Comparison of ENCODE assay signal across 9 cellular contexts in genomic region chr1:235076504-235077162, GRCh38. TPM values are rescaled to one million over a fixed set of nuclear protein-coding genes. Genes with fewer than 3 reads are reported as not detected.
DNase-seq lines count a peak whose midpoint lies in the region; TF ChIP-seq lines count a peak whose summit lies in the region.
"Had no signal": no experiment of that assay in that cellular context is flagged by ENCODE, and none has a peak within 500 bp of the region (broad histone marks: within the 10 kb centered on the region; RNA-seq: fewer than 3 reads in every experiment).

No MANE protein-coding gene starts in this region.

- H3K4me1 ChIP-seq in BLaER1 treated with 17β-estradiol and CSF1 and Interleukin-3, amounts not matched to agents 10 nM and 100 nM: peaks cover 84 to 95% (median 90%) of the 10 kb centered on the region in 10 experiments
- H3K4me1 ChIP-seq in MM.1S (ENCODE audit: low read length) (peaks cover 70% of the 10 kb centered on the region), parathyroid adenoma (peaks cover 12% of the 10 kb centered on the region)

- no peak overlapping the region for H3K4me3 ChIP-seq in BLaER1 treated with 17β-estradiol and CSF1 and Interleukin-3, amounts not matched to agents 10 nM and 100 nM
- H3K4me3 ChIP-seq in MM.1S (ENCODE audit: low read length): no peak overlapping the region
- no peak overlapping the region for H3K4me3 ChIP-seq in dorsolateral prefrontal cortex
- no peak overlapping the region for H3K4me3 ChIP-seq in parathyroid adenoma (ENCODE audit: low read depth, low read length)

- TF ChIP-seq CTCF in MM.1S (IDR thresholded peaks at IDR 0.05; ENCODE audit: low read length) (no peak), dorsolateral prefrontal cortex (IDR thresholded peaks at IDR 0.05 in 54 of 56, conservative IDR thresholded peaks at IDR 0.05 in 2 of 56; ENCODE audit: low read depth in 1 of 56, partially characterized antibody in 56 of 56) (no peak), parathyroid adenoma (IDR thresholded peaks at IDR 0.05) (no peak)

- no peaks in the 10 kb centered on the region for H3K9me3 ChIP-seq in BLaER1 treated with 17β-estradiol and CSF1 and Interleukin-3, amounts not matched to agents 10 nM and 100 nM (replicated peaks in 1 of 11)
- H3K9me3 ChIP-seq in MM.1S (replicated peaks; ENCODE audit: insufficient read depth, low read length) (no peaks in the 10 kb centered on the region), parathyroid adenoma (ENCODE audit: control insufficient read depth, low read length) (no peaks in the 10 kb centered on the region)

- H4K20me1 ChIP-seq in BLaER1 treated with 17β-estradiol and CSF1 and Interleukin-3, amounts not matched to agents 10 nM and 100 nM: no peaks in the 10 kb centered on the region
- H4K20me1 ChIP-seq in MM.1S (ENCODE audit: insufficient read depth, low read length): no peaks in the 10 kb centered on the region

- H3F3A ChIP-seq in MM.1S (ENCODE audit: insufficient read depth, low read length): peaks cover 64% of the 10 kb centered on the region

- intact Hi-C loops in dorsolateral prefrontal cortex (cut with DNase I): loop anchor here in 1 of 2 donors (5.0 kb wide), 1 partner anchor 69 kb away; no protein-coding TSS in a partner anchor

- H3K9ac ChIP-seq in BLaER1 treated with 17β-estradiol and CSF1 and Interleukin-3, amounts not matched to agents 10 nM and 100 nM: peak overlapping the region in 1 of 11 experiments; percentile 34; a peak in 1 of 22 replicates
- H3K9ac ChIP-seq in MM.1S (ENCODE audit: low read length): no peak overlapping the region
- no peak overlapping the region for H3K9ac ChIP-seq in parathyroid adenoma

- H3K27me3 ChIP-seq in BLaER1 treated with 17β-estradiol and CSF1 and Interleukin-3, amounts not matched to agents 10 nM and 100 nM: no peaks in the 10 kb centered on the region
- H3K27me3 ChIP-seq in MM.1S (replicated peaks; ENCODE audit: insufficient read depth, low read length): no peaks in the 10 kb centered on the region
- no peaks in the 10 kb centered on the region for H3K27me3 ChIP-seq in dorsolateral prefrontal cortex
- no peaks in the 10 kb centered on the region for H3K27me3 ChIP-seq in parathyroid adenoma (ENCODE audit: control insufficient read depth, insufficient read depth, low read length)

- DNase-seq in MM.1S (no peak), dorsolateral prefrontal cortex (no peak), NCI-H82 (lab: John Stamatoyannopoulos, UW) (no peak), ecto neural progenitor cell (ENCODE audit: low spot score) (no peak), occipital lobe (lab: John Stamatoyannopoulos, UW) (no peak), SHP77 treated with DMSO at 0.1 percent for 48 hours (lab: John Stamatoyannopoulos, UW) (no peak)
- DNase-seq: activated T-cell treated with anti-CD3 and anti-CD28 coated beads for 4 hours had no signal

- H3K9me2 ChIP-seq in MM.1S (replicated peaks; ENCODE audit: insufficient read depth, low read length): no peaks in the 10 kb centered on the region

- H3K27ac ChIP-seq in BLaER1 treated with 17β-estradiol and CSF1 and Interleukin-3, amounts not matched to agents 10 nM and 100 nM: peak overlapping the region; percentile 36 to 85 (median 66); a peak in 21 of 22 replicates
- peak overlapping the region; percentile 33; the same call in 1 of the 2 replicates for H3K27ac ChIP-seq in MM.1S (ENCODE audit: low read length)
- peak overlapping the region in 32 of 59 donors; percentile 8 to 95 (median 56) for H3K27ac ChIP-seq in dorsolateral prefrontal cortex
- peak overlapping the region; percentile 36 for H3K27ac ChIP-seq in parathyroid adenoma

- H3K4me2 ChIP-seq in BLaER1 treated with 17β-estradiol and CSF1 and Interleukin-3, amounts not matched to agents 10 nM and 100 nM: peak overlapping the region; percentile 29 to 93 (median 74); a peak in 18 of 22 replicates
- H3K4me2 ChIP-seq in MM.1S (ENCODE audit: low read depth, low read length): no peak overlapping the region
- no peak overlapping the region for H3K4me2 ChIP-seq in parathyroid adenoma (ENCODE audit: low read length)

- H3K79me2 ChIP-seq in MM.1S (ENCODE audit: low read length) (no peaks in the 10 kb centered on the region), parathyroid adenoma (no peaks in the 10 kb centered on the region)

- no peaks in the 10 kb centered on the region for H3K36me3 ChIP-seq in BLaER1 treated with 17β-estradiol and CSF1 and Interleukin-3, amounts not matched to agents 10 nM and 100 nM
- no peaks in the 10 kb centered on the region for H3K36me3 ChIP-seq in MM.1S (replicated peaks; ENCODE audit: insufficient read depth, low read length)
- H3K36me3 ChIP-seq in parathyroid adenoma (ENCODE audit: control insufficient read depth, insufficient read depth, low read length): no peaks in the 10 kb centered on the region

- H2AFZ ChIP-seq in MM.1S (ENCODE audit: low read length) (no peak overlapping the region), parathyroid adenoma (no peak overlapping the region)

RNA-seq across cellular contexts. Expression of gene TOMM20, which starts 52.0 kb away (rescaled TPM):
- total RNA-seq in dorsolateral prefrontal cortex: 100 to 1,000 TPM in 119 of 120 experiments, 10 to 100 TPM in 1; 96.2 to 291 (median 209) TPM
- total RNA-seq in occipital lobe: 181 TPM

Comparison
In these comparisons a context has a peak if more than half of its experiments do, and no peak if none do; other contexts are left out.
1. H3K4me2 ChIP-seq: peak in BLaER1 treated with 17β-estradiol and CSF1 and Interleukin-3, amounts not matched to agents 10 nM and 100 nM (11 of 11); none in MM.1S (single experiment) and parathyroid adenoma (single experiment).
2. Peak in every context shown above with its lines, with median percentiles within 50 percentile points of each other: H3K27ac ChIP-seq.